27 cellular contexts compared by ENCODE assay signal in the genomic region with DNA sequence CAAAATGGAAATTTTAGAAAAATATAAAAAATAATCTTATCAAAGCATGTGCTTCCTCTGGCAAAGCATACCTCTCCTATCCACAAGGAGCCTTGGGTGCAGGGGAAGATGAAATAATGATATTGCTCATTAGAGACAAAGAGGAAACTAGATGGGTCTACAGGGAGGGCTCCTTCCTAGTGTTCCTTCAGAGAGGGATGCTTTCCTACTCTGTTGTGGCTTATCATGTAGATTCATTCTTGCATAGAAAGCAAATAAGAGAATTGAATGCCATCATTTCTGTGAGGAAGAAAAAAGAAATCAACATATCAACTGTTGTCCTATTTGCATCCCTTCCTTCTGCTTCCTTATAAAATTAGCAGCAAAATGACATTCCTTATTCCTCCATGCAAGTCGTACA.
"Had no signal": no experiment of that assay in that cellular context is flagged by ENCODE, and none has a peak within 500 bp of the region (broad histone marks: within the 10 kb centered on the region; RNA-seq: fewer than 3 reads in every experiment).

No MANE protein-coding gene starts in this region.

- H3K4me2 ChIP-seq: smooth muscle cell had no signal

- H3K4me1 ChIP-seq: left lung, lower lobe of right lung, right atrium auricular region, right lobe of liver, tibial nerve, uterus had no signal

- H3K9me3 Mint-ChIP-seq: mesothelial cell of epicardium; naive B cell; natural killer cell; nephron progenitor cell; stimulated activated memory B cell treated with anti-CD40 and anti-IgM and Interleukin-4, amounts not matched to agents 10 μg/mL and 1 μg/mL and 100 μg/mL, for 72 hours; stimulated activated naive CD8-positive, alpha-beta T cell treated with anti-CD3 and anti-CD28 coated beads, Interleukin-15, amount 100 ng/mL, for 72 hours had no signal

- H3K36me3 ChIP-seq: left lung, lower lobe of right lung, ovary, right atrium auricular region, right lobe of liver, tibial nerve, uterus had no signal

- DNase-seq: hypothalamus; kidney; left colon; left lung; lower lobe of right lung; mesendoderm; naive B cell; natural killer cell; nephron progenitor cell; ovary; right lobe of liver; stimulated activated CD4-positive, alpha-beta T cell treated with anti-CD3 and anti-CD28 coated beads, Interleukin-1b, Interleukin-23, amount 100 ng/mL, for 48 hours; stimulated activated CD4-positive, alpha-beta T cell treated with anti-CD3 and anti-CD28 coated beads, Interleukin-2, amount 100 ng/mL, for 48 hours; stimulated activated CD4-positive, alpha-beta T cell treated with anti-CD3 and anti-CD28 coated beads, Interleukin-4, amount 100 ng/mL, for 4 hours; stimulated activated CD8-positive, alpha-beta memory T cell treated with anti-CD3 and anti-CD28 coated beads, Interleukin-4, amount 100 ng/mL, for 48 hours; stimulated activated naive CD4-positive, alpha-beta T cell treated with Interleukin-2 at 50 U/mL for 16 hours; stimulated activated naive CD8-positive, alpha-beta T cell treated with anti-CD3 and anti-CD28 coated beads, Interleukin-15, amount 100 ng/mL, for 72 hours; substantia nigra; uterus had no signal

- H3K27ac ChIP-seq: left lung, lower lobe of right lung, ovary, right atrium auricular region, right lobe of liver, tibial nerve, uterus had no signal

- H3K36me3 Mint-ChIP-seq: mesothelial cell of epicardium; naive B cell; natural killer cell; stimulated activated memory B cell treated with anti-CD40 and anti-IgM and Interleukin-4, amounts not matched to agents 10 μg/mL and 1 μg/mL and 100 μg/mL, for 72 hours; type B pancreatic cell had no signal

- H3K4me3 ChIP-seq: left lung, lower lobe of right lung, ovary, right atrium auricular region, right lobe of liver, smooth muscle cell, tibial nerve, uterus had no signal

- H3K27me3 ChIP-seq: left lung, ovary, right atrium auricular region, right lobe of liver, tibial nerve, uterus had no signal

- ATAC-seq: left colon; left lung; lower lobe of right lung; natural killer cell; right lobe of liver; stimulated activated naive CD8-positive, alpha-beta T cell treated with anti-CD3 and anti-CD28 coated beads, Interleukin-15, amount 100 ng/mL, for 72 hours had no signal

- H3K27ac Mint-ChIP-seq: mesothelial cell of epicardium; naive B cell; natural killer cell; progenitor cell of endocrine pancreas; stimulated activated memory B cell treated with anti-CD40 and anti-IgM and Interleukin-4, amounts not matched to agents 10 μg/mL and 1 μg/mL and 100 μg/mL, for 72 hours; stimulated activated naive CD8-positive, alpha-beta T cell treated with anti-CD3 and anti-CD28 coated beads, Interleukin-15, amount 100 ng/mL, for 72 hours; type B pancreatic cell had no signal

- H3K4me1 Mint-ChIP-seq: naive B cell; natural killer cell; stimulated activated memory B cell treated with anti-CD40 and anti-IgM and Interleukin-4, amounts not matched to agents 10 μg/mL and 1 μg/mL and 100 μg/mL, for 72 hours; stimulated activated naive CD8-positive, alpha-beta T cell treated with anti-CD3 and anti-CD28 coated beads, Interleukin-15, amount 100 ng/mL, for 72 hours had no signal

- H3K9me3 ChIP-seq: left lung, lower lobe of right lung, ovary, right atrium auricular region, right lobe of liver, tibial nerve, uterus had no signal

- H3K4me3 Mint-ChIP-seq: mesothelial cell of epicardium; naive B cell; natural killer cell; nephron progenitor cell; stimulated activated memory B cell treated with anti-CD40 and anti-IgM and Interleukin-4, amounts not matched to agents 10 μg/mL and 1 μg/mL and 100 μg/mL, for 72 hours; stimulated activated naive CD8-positive, alpha-beta T cell treated with anti-CD3 and anti-CD28 coated beads, Interleukin-15, amount 100 ng/mL, for 72 hours; type B pancreatic cell had no signal

- FAIRE-seq: islet of Langerhans, kidney had no signal
